ENCODE assay signal across 27 cellular contexts in the genomic region with DNA sequence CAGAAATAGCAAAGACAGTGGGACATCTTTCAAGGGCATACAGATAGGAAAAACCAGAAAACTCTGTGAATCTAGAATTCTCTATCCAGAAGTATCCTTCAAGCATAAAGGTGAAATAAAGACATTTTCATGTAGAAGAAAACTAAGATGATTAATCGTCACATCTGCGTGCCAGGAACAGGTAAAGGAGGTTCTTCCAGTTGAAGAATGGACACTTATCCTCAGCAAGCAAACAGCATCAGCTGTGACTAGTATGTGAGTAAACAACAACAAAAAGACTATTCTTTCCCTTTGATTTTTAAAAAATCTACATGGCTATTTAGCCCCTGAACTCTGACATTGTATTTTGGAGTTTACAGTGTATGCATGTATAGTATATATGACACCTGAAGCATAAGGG.
"Had no signal": no experiment of that assay in that cellular context is flagged by ENCODE, and none has a peak within 500 bp of the region (broad histone marks: within the 10 kb centered on the region; RNA-seq: fewer than 3 reads in every experiment).

No MANE protein-coding gene starts in this region.

- H3K27ac ChIP-seq: stomach, suprapubic skin, testis, thoracic aorta, thyroid gland, tibial artery, tibial nerve, transverse colon, upper lobe of left lung, upper lobe of right lung, uterus, vagina had no signal

- H3K27me3 ChIP-seq: stomach, suprapubic skin, testis, thyroid gland, tibial artery, tibial nerve, transverse colon, upper lobe of left lung, upper lobe of right lung, uterus, vagina had no signal

- H3K36me3 ChIP-seq: stomach, suprapubic skin, thoracic aorta, thyroid gland, tibial artery, tibial nerve, transverse colon, upper lobe of left lung, upper lobe of right lung, uterus, vagina had no signal

- FAIRE-seq: urothelium cell line had no signal

- H3K9me3 ChIP-seq: stomach, suprapubic skin, testis, thoracic aorta, thyroid gland, tibial artery, upper lobe of left lung, upper lobe of right lung, uterus, vagina had no signal

- H3K4me1 ChIP-seq: stomach, suprapubic skin, testis, thyroid gland, tibial artery, tibial nerve, transverse colon, upper lobe of left lung, upper lobe of right lung, uterus, vagina had no signal

- ATAC-seq: stimulated activated effector memory CD8-positive, alpha-beta T cell treated with anti-CD3 and anti-CD28 coated beads, Interleukin-12 subunit alpha, Interleukin-12 subunit beta, amount 100 ng/mL, for 72 hours; stimulated activated memory B cell treated with anti-CD40 and anti-IgM and Interleukin-4, amounts not matched to agents 10 μg/mL and 1 μg/mL and 100 μg/mL, for 72 hours; stimulated activated naive B cell treated with anti-CD40 and anti-IgM and Interleukin-4, amounts not matched to agents 10 μg/mL and 1 μg/mL and 100 μg/mL, for 72 hours; stimulated activated naive CD8-positive, alpha-beta T cell treated with anti-CD3 and anti-CD28 coated beads, Interleukin-15, amount 100 ng/mL, for 72 hours; stimulated activated naive CD8-positive, alpha-beta T cell treated with anti-CD3 and anti-CD28 coated beads, Interleukin-15, Interleukin-2, amounts not matched to agents 100 U/mL and 50 U/mL, for 24 hours; upper lobe of right lung had no signal

- H3K4me3 ChIP-seq: stomach, suprapubic skin, testis, thoracic aorta, thyroid gland, tibial artery, tibial nerve, transverse colon, upper lobe of left lung, upper lobe of right lung, uterus, vagina had no signal

- DNase-seq: stimulated activated CD4-positive, alpha-beta T cell treated with anti-CD3 and anti-CD28 coated beads, Interleukin-2, amount 100 ng/mL, for 48 hours; stimulated activated CD4-positive, alpha-beta T cell treated with anti-CD3 and anti-CD28 coated beads, Interleukin-4, amount 100 ng/mL, for 1 hour; stimulated activated CD4-positive, alpha-beta T cell treated with anti-CD3 and anti-CD28 coated beads, Interleukin-4, amount 100 ng/mL, for 24 hours; stimulated activated CD4-positive, alpha-beta T cell treated with anti-CD3 and anti-CD28 coated beads, Interleukin-4, amount 100 ng/mL, for 4 hours; stimulated activated CD8-positive, alpha-beta memory T cell treated with anti-CD3 and anti-CD28 coated beads, Interleukin-4, amount 100 ng/mL, for 48 hours; stimulated activated naive B cell treated with anti-CD40 and anti-IgM and Interleukin-4, amounts not matched to agents 10 μg/mL and 1 μg/mL and 100 μg/mL, for 72 hours; stimulated activated naive CD4-positive, alpha-beta T cell; stimulated activated naive CD4-positive, alpha-beta T cell treated with Interleukin-2 at 50 U/mL for 16 hours; stimulated activated naive CD8-positive, alpha-beta T cell treated with anti-CD3 and anti-CD28 coated beads, Interleukin-15, amount 100 ng/mL, for 72 hours; stimulated activated naive CD8-positive, alpha-beta T cell treated with anti-CD3 and anti-CD28 coated beads, Interleukin-15, Interleukin-2, amounts not matched to agents 100 U/mL and 50 U/mL, for 24 hours; stomach; substantia nigra; testis; thyroid gland; tibial artery; transverse colon; trophoblast cell; upper lobe of left lung; upper lobe of right lung; uterus had no signal
